17 cellular contexts compared by ENCODE assay signal in genomic region chr3:115388825-115389224, GRCh38.
"Had no signal": no experiment of that assay in that cellular context is flagged by ENCODE, and none has a peak within 500 bp of the region (broad histone marks: within the 10 kb centered on the region; RNA-seq: fewer than 3 reads in every experiment).

No MANE protein-coding gene starts in this region.

- H3K27me3 ChIP-seq: gastroesophageal sphincter, hepatocyte, right lobe of liver had no signal

- H3K9me3 ChIP-seq: gastroesophageal sphincter, psoas muscle, right lobe of liver had no signal

- H3K79me2 ChIP-seq: hepatocyte had no signal

- H3K4me1 ChIP-seq: gastroesophageal sphincter, right lobe of liver had no signal

- ATAC-seq: activated CD4-positive, CD25-positive, alpha-beta regulatory T cell treated with anti-CD3 and anti-CD28 coated beads, Interleukin-2, amount 50 U/mL, for 24 hours; gastroesophageal sphincter; natural killer cell treated with Interleukin-12 subunit alpha and Interleukin-12 subunit beta and Interleukin-15 and Interleukin-18, amount 100 ng/mL, for 72 hours; right lobe of liver; stimulated activated effector memory CD8-positive, alpha-beta T cell treated with anti-CD3 and anti-CD28 coated beads, Interleukin-12 subunit alpha, Interleukin-12 subunit beta, amount 100 ng/mL, for 72 hours; T-cell had no signal

- H3K36me3 ChIP-seq: gastroesophageal sphincter, right lobe of liver had no signal

- H3K4me3 ChIP-seq: gastroesophageal sphincter, hepatocyte, psoas muscle, right lobe of liver had no signal

- H3K27ac ChIP-seq: epithelial cell of prostate, gastroesophageal sphincter, psoas muscle, right lobe of liver had no signal

- H3K4me2 ChIP-seq: hepatocyte had no signal

- FAIRE-seq: bronchial epithelial cell, keratinocyte, urothelium cell line had no signal

- DNase-seq: activated CD4-positive, alpha-beta T cell treated with anti-CD3 and anti-CD28 coated beads, Interleukin-2, amount 50 U/mL, for 1 hour; activated CD8-positive, alpha-beta memory T cell treated with anti-CD3 and anti-CD28 coated beads for 24 hours; aorta; psoas muscle; right lobe of liver; stimulated activated CD4-positive, alpha-beta T cell treated with anti-CD3 and anti-CD28 coated beads, Interleukin-12 subunit alpha, Interleukin-12 subunit beta, amount 100 ng/mL, for 4 hours; T-cell; T-helper 9 cell had no signal
